In the genomic region with DNA sequence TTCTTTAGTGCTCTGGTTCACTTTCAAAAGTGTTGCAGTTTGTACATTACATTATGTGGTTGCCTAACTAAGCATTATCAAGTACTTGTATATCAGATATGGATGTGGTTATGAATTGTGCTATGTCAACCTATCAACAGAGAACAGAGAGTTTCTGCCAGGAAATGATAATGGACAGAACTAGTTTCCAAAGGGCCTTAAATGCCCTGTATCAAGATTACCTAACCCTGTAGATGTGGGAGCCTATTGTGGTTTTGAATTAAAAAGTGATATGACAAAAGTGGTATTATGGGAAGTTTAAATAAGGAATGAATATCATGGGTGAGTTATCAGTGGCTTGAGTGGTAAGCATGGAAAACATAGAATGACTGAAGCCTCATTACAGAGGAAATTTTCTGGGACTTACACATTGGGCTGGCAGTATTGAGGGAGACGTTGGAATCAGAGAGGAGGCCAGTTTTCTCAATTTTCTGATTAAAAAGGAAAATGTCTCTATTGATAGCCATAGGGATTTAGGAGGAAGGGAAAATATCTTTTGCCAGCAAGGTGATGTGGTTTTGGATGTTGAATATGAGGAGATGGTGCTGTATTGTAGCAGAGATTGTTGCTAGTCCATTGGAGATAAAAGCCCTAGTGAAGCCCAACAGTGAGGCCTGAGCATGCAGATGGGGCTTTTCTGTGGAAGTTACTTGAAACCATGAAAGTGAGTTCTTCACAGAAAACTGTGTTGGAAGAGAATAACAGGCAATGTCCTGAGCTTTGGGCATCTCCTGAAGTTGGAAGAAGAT, we compare ENCODE assay signal across 1 cellular context.
TF ChIP-seq lines count a peak whose summit lies in the region.

No MANE protein-coding gene starts in this region.

TF ChIP-seq in K562, 482 proteins besides CTCF, POLR2A, EP300 and RAD21 (continued from another document and continues in another):
- TF ChIP-seq ZNF318 (IDR thresholded peaks at IDR 0.05; ENCODE audit: borderline replicate concordance in 1 of 2, low read depth in 1 of 2) (peak; percentile 75 to 78; a peak in 3 of 4 replicates), MTA2 (IDR thresholded peaks at IDR 0.05; ENCODE audit: low read depth) (peak; percentile 96), RFX5 (IDR thresholded peaks at IDR 0.05; ENCODE audit: low read depth, low read length) (no peak), ZBTB11 (CRISPR knock-in tag; IDR thresholded peaks at IDR 0.05) (peak in 1 of 3 experiments; percentile 68; a peak in 2 of 6 replicates), CC2D1A (IDR thresholded peaks at IDR 0.05) (peak; percentile 95), KAT7 (CRISPR knock-in tag; IDR thresholded peaks at IDR 0.05; ENCODE audit: borderline replicate concordance) (no peak), LCOR (CRISPR knock-in tag; IDR thresholded peaks at IDR 0.05) (0 out of 2 replicates have a peak, but pooled peaks have one; percentile 34), U2AF1 (optimal IDR thresholded peaks at IDR 0.05; ENCODE audit: low read depth, low read length) (no peak), TAF9B (IDR thresholded peaks at IDR 0.05; ENCODE audit: partially characterized antibody) (peak; percentile 1), ARNT (IDR thresholded peaks at IDR 0.05) (peak; percentile 83 to 96; a peak in 3 of 4 replicates), RNF2 (IDR thresholded peaks at IDR 0.05) (peak; percentile 81), MAFF (IDR thresholded peaks at IDR 0.05; ENCODE audit: low read length) (peak; percentile 40; the same call in 1 of the 2 replicates), NCOA6 (IDR thresholded peaks at IDR 0.05) (no peak), MLLT1 (IDR thresholded peaks at IDR 0.05) (peak in 1 of 2 experiments; percentile 95; a peak in 2 of 4 replicates), ADNP (tag; IDR thresholded peaks at IDR 0.05) (peak; percentile 79), HDAC2 (IDR thresholded peaks at IDR 0.05) (peak; percentile 92), ZNF12 (CRISPR knock-in tag; IDR thresholded peaks at IDR 0.05) (no peak), ZNF143 (CRISPR knock-in tag; IDR thresholded peaks at IDR 0.05) (no peak), FOXK2 (conservative IDR thresholded peaks at IDR 0.05 in 1 of 2, IDR thresholded peaks at IDR 0.05 in 1 of 2; ENCODE audit: low read depth in 2 of 2) (peak; percentile 58 to 64; a peak in 2 of 4 replicates), POLR2AphosphoS5 (IDR thresholded peaks at IDR 0.05; ENCODE audit: control insufficient read depth, insufficient read depth, low read depth, low read length) (peak; percentile 84), MTA1 (IDR thresholded peaks at IDR 0.05; ENCODE audit: borderline replicate concordance) (peak; percentile 89), IRF2 (CRISPR knock-in tag; IDR thresholded peaks at IDR 0.05) (no peak), ZMIZ1 (IDR thresholded peaks at IDR 0.05; ENCODE audit: low read depth in 2 of 2, low read length in 2 of 2) (peak in 1 of 2 experiments; percentile 96; a peak in 2 of 4 replicates), ARID1B (IDR thresholded peaks at IDR 0.05) (peak; percentile 99), NEUROD1 (IDR thresholded peaks at IDR 0.05; ENCODE audit: borderline replicate concordance, low read depth, low read length, partially characterized antibody) (peak; percentile 62), CREM (IDR thresholded peaks at IDR 0.05; ENCODE audit: low read depth) (peak; percentile 63; the same call in 1 of the 2 replicates), ATF7 (IDR thresholded peaks at IDR 0.05) (peak; percentile 83; the same call in 1 of the 2 replicates), PYGO2 (tag; IDR thresholded peaks at IDR 0.05) (peak; percentile 79), SMARCE1 (IDR thresholded peaks at IDR 0.05) (peak; percentile 99), ZNF431 (CRISPR knock-in tag; IDR thresholded peaks at IDR 0.05) (no peak), TAL1 (IDR thresholded peaks at IDR 0.05) (peak; percentile 99), FOXA3 (CRISPR knock-in tag; conservative IDR thresholded peaks at IDR 0.05 in 1 of 2, IDR thresholded peaks at IDR 0.05 in 1 of 2) (0 out of 4 replicates have a peak, but pooled peaks of 1 of the 2 experiments have one; percentile 39), MTA3 (IDR thresholded peaks at IDR 0.05; ENCODE audit: borderline replicate concordance) (peak; percentile 55; the same call in 1 of the 2 replicates), MAFG (tag; conservative IDR thresholded peaks at IDR 0.05) (peak; percentile 73), EGR1 (conservative IDR thresholded peaks at IDR 0.05) (peak; percentile 17; the same call in 1 of the 2 replicates)
- TF ChIP-seq, protein P1, sequence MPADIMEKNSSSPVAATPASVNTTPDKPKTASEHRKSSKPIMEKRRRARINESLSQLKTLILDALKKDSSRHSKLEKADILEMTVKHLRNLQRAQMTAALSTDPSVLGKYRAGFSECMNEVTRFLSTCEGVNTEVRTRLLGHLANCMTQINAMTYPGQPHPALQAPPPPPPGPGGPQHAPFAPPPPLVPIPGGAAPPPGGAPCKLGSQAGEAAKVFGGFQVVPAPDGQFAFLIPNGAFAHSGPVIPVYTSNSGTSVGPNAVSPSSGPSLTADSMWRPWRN (IDR thresholded peaks at IDR 0.05; ENCODE audit: low read depth) = peak; percentile 94
- TF ChIP-seq, protein P2, sequence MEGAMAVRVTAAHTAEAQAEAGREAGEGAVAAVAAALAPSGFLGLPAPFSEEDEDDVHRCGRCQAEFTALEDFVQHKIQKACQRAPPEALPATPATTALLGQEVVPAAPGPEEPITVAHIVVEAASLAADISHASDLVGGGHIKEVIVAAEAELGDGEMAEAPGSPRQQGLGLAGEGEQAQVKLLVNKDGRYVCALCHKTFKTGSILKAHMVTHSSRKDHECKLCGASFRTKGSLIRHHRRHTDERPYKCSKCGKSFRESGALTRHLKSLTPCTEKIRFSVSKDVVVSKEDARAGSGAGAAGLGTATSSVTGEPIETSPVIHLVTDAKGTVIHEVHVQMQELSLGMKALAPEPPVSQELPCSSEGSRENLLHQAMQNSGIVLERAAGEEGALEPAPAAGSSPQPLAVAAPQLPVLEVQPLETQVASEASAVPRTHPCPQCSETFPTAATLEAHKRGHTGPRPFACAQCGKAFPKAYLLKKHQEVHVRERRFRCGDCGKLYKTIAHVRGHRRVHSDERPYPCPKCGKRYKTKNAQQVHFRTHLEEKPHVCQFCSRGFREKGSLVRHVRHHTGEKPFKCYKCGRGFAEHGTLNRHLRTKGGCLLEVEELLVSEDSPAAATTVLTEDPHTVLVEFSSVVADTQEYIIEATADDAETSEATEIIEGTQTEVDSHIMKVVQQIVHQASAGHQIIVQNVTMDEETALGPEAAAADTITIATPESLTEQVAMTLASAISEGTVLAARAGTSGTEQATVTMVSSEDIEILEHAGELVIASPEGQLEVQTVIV (CRISPR knock-in tag; IDR thresholded peaks at IDR 0.05; ENCODE audit: borderline replicate concordance) = no peak
